ENCODE assay signal across 20 cellular contexts in genomic region chr7:112223310-112223709, GRCh38. TPM values are rescaled to one million over a fixed set of nuclear protein-coding genes. Genes with fewer than 3 reads are reported as not detected.
DNase-seq lines count a peak whose midpoint lies in the region; ATAC-seq and TF ChIP-seq lines count a peak whose summit lies in the region.
"Had no signal": no experiment of that assay in that cellular context is flagged by ENCODE, and none has a peak within 500 bp of the region (broad histone marks: within the 10 kb centered on the region; RNA-seq: fewer than 3 reads in every experiment).

No MANE protein-coding gene starts in this region.

- H3K9me3 ChIP-seq in right atrium auricular region (no peaks in the 10 kb centered on the region), right lobe of liver (no peaks in the 10 kb centered on the region)
- H3K9me3 ChIP-seq: BE2C had no signal

- H3K36me3 ChIP-seq in right atrium auricular region (no peaks in the 10 kb centered on the region), right lobe of liver (no peaks in the 10 kb centered on the region)
- H3K36me3 ChIP-seq: BE2C had no signal

- no peaks in the 10 kb centered on the region for H3K9me3 Mint-ChIP-seq in endothelial cell (ENCODE audit: unreplicated experiment)
- H3K9me3 Mint-ChIP-seq: CD8-positive, alpha-beta memory T cell; GM23338; IgD-negative memory B cell had no signal

- H3K36me3 Mint-ChIP-seq in endothelial cell (ENCODE audit: low read depth, unreplicated experiment), result no peaks in the 10 kb centered on the region

- H3K4me3 Mint-ChIP-seq in endothelial cell (ENCODE audit: unreplicated experiment), result peak overlapping the region; percentile 15
- H3K4me3 Mint-ChIP-seq: CD8-positive, alpha-beta memory T cell; GM23338; IgD-negative memory B cell had no signal

- no peak overlapping the region for H3K27ac ChIP-seq in right atrium auricular region
- peak overlapping the region; percentile 3 to 72 (median 10) for H3K27ac ChIP-seq in right lobe of liver

- intact Hi-C loops in Right ventricle myocardium inferior (cut with DNase I), result no loop called here
- intact Hi-C loops in left cardiac atrium (cut with DNase I), result no loop called here
- intact Hi-C loops in right lobe of liver (cut with DNase I), result no loop called here

- no peak for TF ChIP-seq POLR2A in right lobe of liver (IDR thresholded peaks at IDR 0.05)

- no peak for DNase-seq in Right ventricle myocardium inferior (ENCODE audit: missing footprints)
- no peak for DNase-seq in right atrium auricular region (ENCODE audit: low spot score)
- DNase-seq in endothelial cell (ENCODE audit: low spot score), result no peak
- DNase-seq in left cardiac atrium, result no peak
- DNase-seq in right lobe of liver, result peak in 1 of 3 donors; percentile 89
- no peak for DNase-seq in AG20443 (ENCODE audit: low spot score)
- DNase-seq: BE2C; C1 segment of cervical spinal cord; CD4-positive, CD25-positive, alpha-beta regulatory T cell; CD8-positive, alpha-beta memory T cell; COR-L47; DMS153; DMS79; GF-D8; HCEC 1CT; KBM-7 had no signal

- H3K4me1 ChIP-seq in right atrium auricular region (peaks cover 0 to 13% of the 10 kb centered on the region in 2 donors), right lobe of liver (peaks cover 0 to 50% (median 4%) of the 10 kb centered on the region in 4 donors)
- H3K4me1 ChIP-seq: BE2C had no signal

- TF ChIP-seq CTCF in right atrium auricular region (IDR thresholded peaks at IDR 0.05) (no peak), endothelial cell (IDR thresholded peaks at IDR 0.05; ENCODE audit: unreplicated experiment) (no peak), right lobe of liver (IDR thresholded peaks at IDR 0.05) (no peak)

- H3K27me3 ChIP-seq in right atrium auricular region (no peaks in the 10 kb centered on the region), right lobe of liver (no peaks in the 10 kb centered on the region)
- H3K27me3 ChIP-seq: BE2C had no signal

- H3K27ac Mint-ChIP-seq in endothelial cell (ENCODE audit: unreplicated experiment), result no peak overlapping the region
- H3K27ac Mint-ChIP-seq: CD4-positive, CD25-positive, alpha-beta regulatory T cell; CD8-positive, alpha-beta memory T cell; GM23338; IgD-negative memory B cell had no signal

- ATAC-seq in Right ventricle myocardium inferior (peak; percentile 28), left cardiac atrium (peak; percentile 34 to 44), right lobe of liver (peak; percentile 87 to 95 (median 90)), GM19324 (IDR thresholded peaks at IDR 0.05; ENCODE audit: low FRiP score, unreplicated experiment) (no peak), GM18870 (IDR thresholded peaks at IDR 0.05; ENCODE audit: unreplicated experiment) (no peak)
- ATAC-seq: GM23338 had no signal

- H3K4me1 Mint-ChIP-seq in endothelial cell (ENCODE audit: unreplicated experiment), result no peaks in the 10 kb centered on the region

- 20% methylated on average over 1 of the region's 3 CpGs for WGBS in right lobe of liver (ENCODE audit: insufficient coverage, low coverage, low lambda C conversion rate, missing lambda C conversion rate)

- no peaks in the 10 kb centered on the region for H3K27me3 Mint-ChIP-seq in endothelial cell (ENCODE audit: unreplicated experiment)
- H3K27me3 Mint-ChIP-seq: CD4-positive, CD25-positive, alpha-beta regulatory T cell; CD8-positive, alpha-beta memory T cell; IgD-negative memory B cell had no signal

- H3K4me3 ChIP-seq in right atrium auricular region (no peak overlapping the region), right lobe of liver (no peak overlapping the region)
- H3K4me3 ChIP-seq: GM23338 had no signal

RNA-seq across cellular contexts. Expression of gene ZNF277, which starts 16.8 kb away (rescaled TPM):
- total RNA-seq in Right ventricle myocardium inferior, result 15.7 TPM
- total RNA-seq in right atrium auricular region, result 10 to 100 TPM; 15.9 to 29.8 TPM
- total RNA-seq in endothelial cell (ENCODE audit: unreplicated experiment), result 26.1 TPM
- total RNA-seq in left cardiac atrium, result 10 to 100 TPM; 14.9 to 16.2 TPM
- 10 to 100 TPM; 11.2 to 20.9 (median 13.1) TPM for total RNA-seq in right lobe of liver

RNA-seq across cellular contexts. Expression of gene DOCK4, which starts 17.1 kb away (rescaled TPM):
- total RNA-seq in Right ventricle myocardium inferior (16.8 TPM), right atrium auricular region (10 to 100 TPM; 12.3 to 17.8 TPM), endothelial cell (ENCODE audit: unreplicated experiment) (99.2 TPM), left cardiac atrium (10 to 100 TPM; 17.1 to 19.3 TPM), right lobe of liver (10 to 100 TPM in 5 of 6 experiments, 1 to 10 TPM in 1; 9.4 to 29.9 (median 22.8) TPM)

Comparison
In these comparisons a context has a peak if more than half of its experiments do, and no peak if none do; other contexts are left out.
1. ATAC-seq: peak in Right ventricle myocardium inferior (single experiment), left cardiac atrium (2 of 2) and right lobe of liver (4 of 4); none in GM19324 (single experiment) and GM18870 (single experiment).
2. H3K27ac ChIP-seq: peak in right lobe of liver (3 of 3); none in right atrium auricular region (0 of 2).